In the genomic region with DNA sequence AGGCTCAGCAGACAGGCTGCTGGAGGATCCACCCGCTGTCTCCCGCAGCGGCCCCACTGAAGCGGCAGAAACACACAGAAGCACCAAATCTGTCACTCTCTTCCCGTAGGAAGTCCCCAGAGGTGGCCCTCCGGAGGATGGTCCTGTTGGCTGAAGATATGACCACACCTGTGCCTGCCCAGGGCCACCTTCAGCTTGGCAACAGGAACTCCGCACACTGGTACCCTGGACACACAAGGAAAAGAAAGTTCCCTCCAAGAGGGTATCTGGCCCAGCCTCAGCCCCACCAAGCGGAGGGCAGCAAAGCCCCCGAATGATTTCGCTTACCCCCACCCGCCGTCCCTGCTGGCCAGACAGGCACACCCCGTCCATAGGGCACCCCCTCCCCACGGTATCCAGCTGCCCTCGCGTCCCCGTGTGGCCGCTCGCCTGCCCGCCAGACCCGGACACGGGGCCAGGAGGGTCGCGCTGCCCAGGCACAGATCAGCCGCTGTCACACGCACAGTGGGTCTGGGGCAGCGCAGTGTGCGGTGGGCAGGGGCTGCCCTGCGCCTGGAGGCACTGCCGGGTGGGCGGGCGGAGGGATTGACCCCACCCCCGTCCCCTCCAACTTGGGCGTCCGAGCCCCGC, we compare ENCODE assay signal across 8 cellular contexts. TPM values are rescaled to one million over a fixed set of nuclear protein-coding genes. Genes with fewer than 3 reads are reported as not detected.
A peak's percentile ranks its signal among the peaks of the same experiment; 100 is the strongest.
DNase-seq lines count a peak whose midpoint lies in the region; ATAC-seq, FAIRE-seq and TF ChIP-seq lines count a peak whose summit lies in the region.

No MANE protein-coding gene starts in this region.

- peak overlapping the region; percentile 21; the same call in 1 of the 2 replicates for H3K56ac ChIP-seq in IMR-90 (ENCODE audit: extremely low read depth, insufficient read depth, low read length)

- FAIRE-seq in frontal cortex (lab: Jason Lieb, UNC): no peak

- ATAC-seq in IMR-90 (ENCODE audit: low read depth) (peak; percentile 13), HG02973 (IDR thresholded peaks at IDR 0.05; ENCODE audit: unreplicated experiment) (no peak), HG03139 (IDR thresholded peaks at IDR 0.05; ENCODE audit: unreplicated experiment) (no peak)

- peak overlapping the region; percentile 99 for H3K4me2 ChIP-seq in IMR-90 (ENCODE audit: low read depth, low read length)

- TF ChIP-seq CTCF in IMR-90 (conservative IDR thresholded peaks at IDR 0.05; ENCODE audit: low read depth, low read length) (no peak), choroid plexus epithelial cell (conservative IDR thresholded peaks at IDR 0.05; ENCODE audit: low read depth, low read length) (no peak)

- peak overlapping the region; percentile 100 for H3K4me3 ChIP-seq in IMR-90 (ENCODE audit: insufficient read depth, low read depth, low read length)
- peak overlapping the region; percentile 64 for H3K4me3 ChIP-seq in choroid plexus epithelial cell (ENCODE audit: low read depth, low read length)
- peak overlapping the region; percentile 60 to 84 for H3K4me3 ChIP-seq in mucosa of rectum (ENCODE audit: low read length in 2 of 2)

- H3K36me3 ChIP-seq in IMR-90 (ENCODE audit: control insufficient read depth, insufficient read depth, low read length) (peaks cover 14% of the 10 kb centered on the region), mucosa of rectum (ENCODE audit: control insufficient read depth in 2 of 2, insufficient read depth in 2 of 2, low read length in 2 of 2) (peaks cover 14% of the 10 kb centered on the region in 2 donors)

- 42% methylated on average over 13 of the region's 36 CpGs; no CpG with 5 or more reads in 1 of the 2 experiments for WGBS in IMR-90 (ENCODE audit: extremely low coverage in 2 of 2, insufficient read length in 1 of 2), 2 experiments

- H3K18ac ChIP-seq in IMR-90 (ENCODE audit: low read depth, low read length): peak overlapping the region; percentile 76

- peak overlapping the region; percentile 93 for H2AFZ ChIP-seq in IMR-90 (replicated peaks; ENCODE audit: low read length, poor library complexity)

- no TSS peak for BruUV-seq in IMR-90 (replicated peaks; lab: Mats Ljungman, UMichigan)

- H4K5ac ChIP-seq in IMR-90 (ENCODE audit: low read depth, low read length): peak overlapping the region; percentile 94

- peak overlapping the region; percentile 100 for H2AK5ac ChIP-seq in IMR-90 (ENCODE audit: low read depth, low read length)

- peak overlapping the region; percentile 93 for H3K4ac ChIP-seq in IMR-90 (ENCODE audit: low read depth, low read length)

- TF ChIP-seq POLR2A in IMR-90 (IDR thresholded peaks at IDR 0.05; ENCODE audit: low read depth, low read length): peak; percentile 4; the same call in 1 of the 2 replicates

- in situ Hi-C loops in IMR-90 (cut with MboI; ENCODE audit: low sequenced_read_pairs): no loop called here

- peak overlapping the region; percentile 96; the same call in 1 of the 2 replicates for H4K91ac ChIP-seq in IMR-90 (ENCODE audit: insufficient read depth, low read depth, low read length)

- no peak for TF ChIP-seq RAD21 in IMR-90 (IDR thresholded peaks at IDR 0.05; ENCODE audit: low read length)

- 0 out of 2 replicates have a peak overlapping the region, but pooled peaks have one; percentile 30 for H2BK120ac ChIP-seq in IMR-90 (ENCODE audit: low read depth, low read length)

- H3K9me3 ChIP-seq in IMR-90 (ENCODE audit: control insufficient read depth, insufficient read depth, low read length) (no peaks in the 10 kb centered on the region), mucosa of rectum (ENCODE audit: control insufficient read depth in 2 of 2, low read length in 2 of 2) (no peaks in the 10 kb centered on the region)

- H2BK5ac ChIP-seq in IMR-90 (ENCODE audit: low read depth, low read length, poor library complexity, severe bottlenecking): peak overlapping the region; percentile 99

- intact Hi-C loops in IMR-90 (cut with micrococcal nuclease): no loop called here

- H3K27me3 ChIP-seq in IMR-90 (ENCODE audit: control insufficient read depth, insufficient read depth, low read length): no peaks in the 10 kb centered on the region
- H3K27me3 ChIP-seq in mucosa of rectum (ENCODE audit: control insufficient read depth in 2 of 2, insufficient read depth in 2 of 2, low read length in 2 of 2): no peaks in the 10 kb centered on the region

- POLR2A ChIA-PET in IMR-90 (lab: Charles Lee; ENCODE audit: unreplicated experiment): no interaction called here

- dilution Hi-C loops in IMR-90 (cut with HindIII; ENCODE audit: low sequenced_read_pairs, unreplicated experiment): no loop called here

- DNase-seq in DMS53 treated with DMSO at 0.1 percent for 48 hours (lab: John Stamatoyannopoulos, UW; ENCODE audit: unreplicated experiment) (peak; percentile 13), IMR-90 (no peak), choroid plexus epithelial cell (ENCODE audit: low read depth) (no peak), frontal cortex (ENCODE audit: low spot score in 2 of 2) (no peak)
- DNase-seq in activated CD4-positive, CD25-positive, alpha-beta regulatory T cell (lab: John Stamatoyannopoulos, UW): no peak

- H3K4me1 ChIP-seq in IMR-90 (ENCODE audit: control insufficient read depth, insufficient read depth, low read length): peaks cover 17% of the 10 kb centered on the region
- H3K4me1 ChIP-seq in mucosa of rectum (ENCODE audit: control insufficient read depth in 2 of 2, insufficient read depth in 2 of 2, low read length in 2 of 2): peaks cover 11 to 33% of the 10 kb centered on the region in 2 donors

- peak overlapping the region; percentile 100 for H3K9ac ChIP-seq in IMR-90 (ENCODE audit: low read depth, low read length)
- H3K9ac ChIP-seq in mucosa of rectum (ENCODE audit: low read depth in 1 of 2, low read length in 2 of 2): peak overlapping the region; percentile 38 to 88

- H3K27ac ChIP-seq in IMR-90 (ENCODE audit: insufficient read depth, low read length) (peak overlapping the region; percentile 96), mucosa of rectum (ENCODE audit: low read depth in 2 of 2, low read length in 2 of 2) (peak overlapping the region; percentile 87 to 96)

- peak overlapping the region; percentile 100 for H2AK9ac ChIP-seq in IMR-90 (replicated peaks; ENCODE audit: low read depth, low read length, poor library complexity)

- peak overlapping the region; percentile 96 for H3K14ac ChIP-seq in IMR-90 (replicated peaks; ENCODE audit: low read depth, low read length)

- H3K9me1 ChIP-seq in IMR-90 (ENCODE audit: insufficient read depth, low read length): no peaks in the 10 kb centered on the region

- H2BK20ac ChIP-seq in IMR-90 (ENCODE audit: low read depth, low read length): no peak overlapping the region

- H3K79me1 ChIP-seq in IMR-90 (ENCODE audit: low read depth in 1 of 2, low read length in 2 of 2): peaks cover 30 to 43% of the 10 kb centered on the region in 2 experiments; a peak in 3 of 4 replicates

- H4K8ac ChIP-seq in IMR-90 (ENCODE audit: low read depth in 2 of 2, low read length in 2 of 2): peak overlapping the region; percentile 65 to 98

- H3K23ac ChIP-seq in IMR-90 (ENCODE audit: low read depth, low read length): peak overlapping the region; percentile 42

- CTCF ChIA-PET in IMR-90 (lab: Yijun Ruan, JAX): interaction anchor here (0.7 kb wide), 1 partner anchor 83 kb away, joined by 5 read pairs; no protein-coding TSS in a partner anchor

- H4K20me1 ChIP-seq in IMR-90 (ENCODE audit: insufficient read depth, low read length): peaks cover 29% of the 10 kb centered on the region

- H2BK15ac ChIP-seq in IMR-90 (ENCODE audit: low read depth, low read length): no peak overlapping the region

TF ChIP-seq in IMR-90, 13 proteins besides CTCF, POLR2A, EP300 and RAD21 (continues in another document):
- no peak for TF ChIP-seq RFX5 (IDR thresholded peaks at IDR 0.05; ENCODE audit: low read depth, low read length)
- TF ChIP-seq RCOR1 (IDR thresholded peaks at IDR 0.05; ENCODE audit: insufficient replicate concordance, low read length): no peak
- TF ChIP-seq MAFK (IDR thresholded peaks at IDR 0.05; ENCODE audit: low read depth, low read length): no peak
- no peak for TF ChIP-seq CEBPB (IDR thresholded peaks at IDR 0.05; ENCODE audit: low read depth, low read length)
- no peak for TF ChIP-seq FOS (IDR thresholded peaks at IDR 0.05; ENCODE audit: low read depth, low read length)
- TF ChIP-seq SMC3 (IDR thresholded peaks at IDR 0.05; ENCODE audit: low read depth, low read length): no peak
- TF ChIP-seq ELK1 (IDR thresholded peaks at IDR 0.05; ENCODE audit: borderline replicate concordance, low read depth, low read length): no peak

RNA-seq across cellular contexts. Expression of gene RASSF7, which starts 7.0 kb away (rescaled TPM):
- total RNA-seq in IMR-90 (2012; rRNA removed) (6.8 and 6.9 TPM in 2 replicates), frontal cortex (2.0 TPM)
- polyA plus RNA-seq in IMR-90 (2012; rRNA removed): 18.5 and 24.2 TPM in 2 replicates
- polyA plus RNA-seq in IMR-90 (2012; cell fraction: cytosol; rRNA removed): 22.9 and 28.1 TPM in 2 replicates
- polyA plus RNA-seq in IMR-90 (2012; cell fraction: nucleus; rRNA removed; ENCODE audit: low replicate concordance): 66.1 and 134 TPM in 2 replicates

RNA-seq across cellular contexts. Expression of gene LMNTD2, which starts 7.2 kb away (rescaled TPM):
- total RNA-seq in IMR-90 (2012; rRNA removed) (0.18 and 0.28 TPM in 2 replicates), frontal cortex (not detected)
- polyA plus RNA-seq in IMR-90 (2012; rRNA removed): 1.3 and 2.5 TPM in 2 replicates
- 1.1 and 1.7 TPM in 2 replicates for polyA plus RNA-seq in IMR-90 (2012; cell fraction: cytosol; rRNA removed)
- polyA plus RNA-seq in IMR-90 (2012; cell fraction: nucleus; rRNA removed; ENCODE audit: low replicate concordance): 22.0 and 37.2 TPM in 2 replicates

RNA-seq across cellular contexts. Expression of gene PHRF1, which starts 8.5 kb away (rescaled TPM):
- 10.9 and 12.2 TPM in 2 replicates for total RNA-seq in IMR-90 (2012; rRNA removed)
- 17.5 and 23.0 TPM in 2 replicates for polyA plus RNA-seq in IMR-90 (2012; rRNA removed)
- polyA plus RNA-seq in IMR-90 (2012; cell fraction: cytosol; rRNA removed): 16.8 and 17.0 TPM in 2 replicates
- polyA plus RNA-seq in IMR-90 (2012; cell fraction: nucleus; rRNA removed; ENCODE audit: low replicate concordance): 34.6 and 53.2 TPM in 2 replicates
- total RNA-seq in frontal cortex: 30.6 TPM

RNA-seq across cellular contexts. Expression of gene LRRC56, which starts 30.4 kb away (rescaled TPM):
- total RNA-seq in IMR-90 (2012; rRNA removed) (0.28 and 0.36 TPM in 2 replicates), frontal cortex (1.2 TPM)
- polyA plus RNA-seq in IMR-90 (2012; rRNA removed): 1.3 and 1.7 TPM in 2 replicates
- 0.73 and 1.4 TPM in 2 replicates for polyA plus RNA-seq in IMR-90 (2012; cell fraction: cytosol; rRNA removed)
- 5.4 and 11.7 TPM in 2 replicates for polyA plus RNA-seq in IMR-90 (2012; cell fraction: nucleus; rRNA removed; ENCODE audit: low replicate concordance)

RNA-seq across cellular contexts. Expression of gene HRAS, which starts 32.4 kb away (rescaled TPM):
- total RNA-seq in IMR-90 (2012; rRNA removed) (99.4 and 108 TPM in 2 replicates), frontal cortex (43.6 TPM)
- 123 and 154 TPM in 2 replicates for polyA plus RNA-seq in IMR-90 (2012; rRNA removed)
- 122 and 126 TPM in 2 replicates for polyA plus RNA-seq in IMR-90 (2012; cell fraction: cytosol; rRNA removed)
- 101 and 217 TPM in 2 replicates for polyA plus RNA-seq in IMR-90 (2012; cell fraction: nucleus; rRNA removed; ENCODE audit: low replicate concordance)
